ENCODE assay signal across 9 cellular contexts in genomic region chrX:40201486-40201885, GRCh38.
A peak's percentile ranks its signal among the peaks of the same experiment; 100 is the strongest.
DNase-seq lines count a peak whose midpoint lies in the region; ATAC-seq lines count a peak whose summit lies in the region.
"Had no signal": no experiment of that assay in that cellular context is flagged by ENCODE, and none has a peak within 500 bp of the region (broad histone marks: within the 10 kb centered on the region; RNA-seq: fewer than 3 reads in every experiment).

No MANE protein-coding gene starts in this region.

- H3K36me3 Mint-ChIP-seq in naive B cell, result no peaks in the 10 kb centered on the region

- H3K27ac Mint-ChIP-seq in naive B cell, result peak overlapping the region; percentile 76 to 98 (median 96)

- H3K4me3 Mint-ChIP-seq in naive B cell, result peak overlapping the region in 6 of 8 donors; percentile 9 to 75 (median 58)

- H3K27me3 Mint-ChIP-seq in naive B cell, result no peaks in the 10 kb centered on the region

- peak; percentile 6 for DNase-seq in activated CD4-positive, alpha-beta T cell treated with anti-CD3 and anti-CD28 coated beads for 48 hours
- no peak for DNase-seq in activated CD4-positive, alpha-beta T cell treated with anti-CD3 and anti-CD28 coated beads for 1 hour
- DNase-seq in naive B cell (peak; percentile 57), NCI-H524 (lab: John Stamatoyannopoulos, UW) (no peak), foreskin melanocyte (no peak)
- DNase-seq: occipital lobe had no signal

- H3K9me3 Mint-ChIP-seq in naive B cell, result peaks cover 0 to 4% (median 0%) of the 10 kb centered on the region in 7 donors

- peaks cover 16 to 20% (median 18%) of the 10 kb centered on the region in 3 donors for H3K4me1 Mint-ChIP-seq in naive B cell

- ATAC-seq in GM21423 (IDR thresholded peaks at IDR 0.05; ENCODE audit: unreplicated experiment), result peak; percentile 78
- peak; percentile 86 for ATAC-seq in HG03520 (IDR thresholded peaks at IDR 0.05; ENCODE audit: unreplicated experiment)
- peak; percentile 91 to 93 for ATAC-seq in naive B cell (ENCODE audit: low read depth in 2 of 2)
- ATAC-seq in HG03045 (IDR thresholded peaks at IDR 0.05; ENCODE audit: unreplicated experiment), result no peak

Comparison
In these comparisons a context has a peak if more than half of its experiments do, and no peak if none do; other contexts are left out.
1. DNase-seq: peak in activated CD4-positive, alpha-beta T cell treated with anti-CD3 and anti-CD28 coated beads for 48 hours (single experiment) and naive B cell (single experiment); none in activated CD4-positive, alpha-beta T cell treated with anti-CD3 and anti-CD28 coated beads for 1 hour (single experiment), NCI-H524 (0 of 2) and foreskin melanocyte (single experiment).